In the genomic region with DNA sequence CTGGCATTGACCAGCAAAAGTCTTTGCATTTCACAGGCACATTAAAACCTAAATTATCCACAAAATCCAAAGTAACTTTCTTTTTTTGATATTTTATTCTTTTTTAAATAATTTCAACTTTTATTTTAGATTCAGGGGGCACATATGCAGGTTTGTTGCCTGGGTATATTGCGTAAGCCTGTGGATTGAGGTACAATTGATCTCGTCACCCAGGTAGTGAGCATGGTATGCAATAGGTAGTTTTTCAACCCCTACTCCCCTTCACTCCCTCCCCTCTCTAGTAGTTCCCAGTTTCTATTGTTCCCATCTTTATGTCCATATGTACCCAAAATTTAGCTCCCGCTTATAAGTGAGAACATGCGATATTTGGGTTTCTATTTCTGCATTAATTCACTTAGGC, we compare ENCODE assay signal across 27 cellular contexts.
"Had no signal": no experiment of that assay in that cellular context is flagged by ENCODE, and none has a peak within 500 bp of the region (broad histone marks: within the 10 kb centered on the region; RNA-seq: fewer than 3 reads in every experiment).

No MANE protein-coding gene starts in this region.

- H3K27me3 ChIP-seq: stomach, suprapubic skin, testis, thyroid gland, tibial artery, tibial nerve, transverse colon, upper lobe of left lung, upper lobe of right lung, uterus, vagina had no signal

- H3K36me3 ChIP-seq: stomach, suprapubic skin, thoracic aorta, thyroid gland, tibial artery, tibial nerve, transverse colon, upper lobe of left lung, upper lobe of right lung, uterus, vagina had no signal

- H3K4me1 ChIP-seq: thyroid gland, tibial artery, upper lobe of right lung, uterus, vagina had no signal

- DNase-seq: stimulated activated CD4-positive, alpha-beta T cell treated with anti-CD3 and anti-CD28 coated beads, Interleukin-2, amount 100 ng/mL, for 48 hours; stimulated activated CD4-positive, alpha-beta T cell treated with anti-CD3 and anti-CD28 coated beads, Interleukin-4, amount 100 ng/mL, for 1 hour; stimulated activated CD4-positive, alpha-beta T cell treated with anti-CD3 and anti-CD28 coated beads, Interleukin-4, amount 100 ng/mL, for 24 hours; stimulated activated CD4-positive, alpha-beta T cell treated with anti-CD3 and anti-CD28 coated beads, Interleukin-4, amount 100 ng/mL, for 4 hours; stimulated activated CD8-positive, alpha-beta memory T cell treated with anti-CD3 and anti-CD28 coated beads, Interleukin-4, amount 100 ng/mL, for 48 hours; stimulated activated naive B cell treated with anti-CD40 and anti-IgM and Interleukin-4, amounts not matched to agents 10 μg/mL and 1 μg/mL and 100 μg/mL, for 72 hours; stimulated activated naive CD4-positive, alpha-beta T cell; stimulated activated naive CD4-positive, alpha-beta T cell treated with Interleukin-2 at 50 U/mL for 16 hours; stimulated activated naive CD8-positive, alpha-beta T cell treated with anti-CD3 and anti-CD28 coated beads, Interleukin-15, amount 100 ng/mL, for 72 hours; stimulated activated naive CD8-positive, alpha-beta T cell treated with anti-CD3 and anti-CD28 coated beads, Interleukin-15, Interleukin-2, amounts not matched to agents 100 U/mL and 50 U/mL, for 24 hours; stomach; substantia nigra; testis; thyroid gland; tibial artery; transverse colon; trophoblast cell; upper lobe of left lung; upper lobe of right lung; uterus had no signal

- H3K4me3 ChIP-seq: stomach, suprapubic skin, testis, thoracic aorta, thyroid gland, tibial artery, tibial nerve, transverse colon, upper lobe of left lung, upper lobe of right lung, uterus, vagina had no signal

- H3K9me3 ChIP-seq: testis, thoracic aorta, thyroid gland, tibial artery, upper lobe of right lung, uterus had no signal

- FAIRE-seq: urothelium cell line had no signal

- H3K27ac ChIP-seq: stomach, suprapubic skin, testis, thoracic aorta, thyroid gland, tibial artery, tibial nerve, transverse colon, upper lobe of left lung, upper lobe of right lung, uterus, vagina had no signal

- ATAC-seq: stimulated activated effector memory CD8-positive, alpha-beta T cell treated with anti-CD3 and anti-CD28 coated beads, Interleukin-12 subunit alpha, Interleukin-12 subunit beta, amount 100 ng/mL, for 72 hours; stimulated activated memory B cell treated with anti-CD40 and anti-IgM and Interleukin-4, amounts not matched to agents 10 μg/mL and 1 μg/mL and 100 μg/mL, for 72 hours; stimulated activated naive B cell treated with anti-CD40 and anti-IgM and Interleukin-4, amounts not matched to agents 10 μg/mL and 1 μg/mL and 100 μg/mL, for 72 hours; stimulated activated naive CD8-positive, alpha-beta T cell treated with anti-CD3 and anti-CD28 coated beads, Interleukin-15, amount 100 ng/mL, for 72 hours; stimulated activated naive CD8-positive, alpha-beta T cell treated with anti-CD3 and anti-CD28 coated beads, Interleukin-15, Interleukin-2, amounts not matched to agents 100 U/mL and 50 U/mL, for 24 hours; upper lobe of right lung had no signal
